Comparison of ENCODE assay signal across 2 cellular contexts in the genomic region with DNA sequence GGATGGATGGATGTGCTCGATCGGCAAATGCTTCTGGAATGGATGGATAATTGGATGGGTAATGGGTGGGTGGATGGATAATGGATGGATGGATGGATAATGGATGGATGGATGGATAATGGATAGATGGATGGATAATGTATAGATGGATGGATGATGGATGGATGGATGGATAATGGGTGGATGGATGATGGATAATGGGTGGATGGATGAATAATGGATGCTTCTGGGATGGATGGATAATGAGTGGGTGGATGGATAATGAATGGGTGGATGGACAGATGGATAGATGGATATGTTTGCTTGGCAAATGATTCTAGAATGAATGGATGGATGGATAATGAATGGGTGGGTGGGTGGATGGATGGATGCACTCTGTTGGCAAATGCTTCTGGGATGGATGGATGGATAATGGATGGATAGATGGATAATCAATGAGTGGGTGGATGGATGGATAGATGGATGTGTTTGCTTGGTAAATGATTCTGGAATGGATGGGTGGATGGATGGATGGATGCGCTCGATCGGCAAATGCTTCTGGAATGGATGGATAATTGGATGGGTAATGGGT.
A peak's percentile ranks its signal among the peaks of the same experiment; 100 is the strongest.
TF ChIP-seq lines count a peak whose summit lies in the region.

No MANE protein-coding gene starts in this region.

TF ChIP-seq in HEK293, 187 proteins besides CTCF, POLR2A, EP300 and RAD21 (continues in another document):
- TF ChIP-seq, protein P1, sequence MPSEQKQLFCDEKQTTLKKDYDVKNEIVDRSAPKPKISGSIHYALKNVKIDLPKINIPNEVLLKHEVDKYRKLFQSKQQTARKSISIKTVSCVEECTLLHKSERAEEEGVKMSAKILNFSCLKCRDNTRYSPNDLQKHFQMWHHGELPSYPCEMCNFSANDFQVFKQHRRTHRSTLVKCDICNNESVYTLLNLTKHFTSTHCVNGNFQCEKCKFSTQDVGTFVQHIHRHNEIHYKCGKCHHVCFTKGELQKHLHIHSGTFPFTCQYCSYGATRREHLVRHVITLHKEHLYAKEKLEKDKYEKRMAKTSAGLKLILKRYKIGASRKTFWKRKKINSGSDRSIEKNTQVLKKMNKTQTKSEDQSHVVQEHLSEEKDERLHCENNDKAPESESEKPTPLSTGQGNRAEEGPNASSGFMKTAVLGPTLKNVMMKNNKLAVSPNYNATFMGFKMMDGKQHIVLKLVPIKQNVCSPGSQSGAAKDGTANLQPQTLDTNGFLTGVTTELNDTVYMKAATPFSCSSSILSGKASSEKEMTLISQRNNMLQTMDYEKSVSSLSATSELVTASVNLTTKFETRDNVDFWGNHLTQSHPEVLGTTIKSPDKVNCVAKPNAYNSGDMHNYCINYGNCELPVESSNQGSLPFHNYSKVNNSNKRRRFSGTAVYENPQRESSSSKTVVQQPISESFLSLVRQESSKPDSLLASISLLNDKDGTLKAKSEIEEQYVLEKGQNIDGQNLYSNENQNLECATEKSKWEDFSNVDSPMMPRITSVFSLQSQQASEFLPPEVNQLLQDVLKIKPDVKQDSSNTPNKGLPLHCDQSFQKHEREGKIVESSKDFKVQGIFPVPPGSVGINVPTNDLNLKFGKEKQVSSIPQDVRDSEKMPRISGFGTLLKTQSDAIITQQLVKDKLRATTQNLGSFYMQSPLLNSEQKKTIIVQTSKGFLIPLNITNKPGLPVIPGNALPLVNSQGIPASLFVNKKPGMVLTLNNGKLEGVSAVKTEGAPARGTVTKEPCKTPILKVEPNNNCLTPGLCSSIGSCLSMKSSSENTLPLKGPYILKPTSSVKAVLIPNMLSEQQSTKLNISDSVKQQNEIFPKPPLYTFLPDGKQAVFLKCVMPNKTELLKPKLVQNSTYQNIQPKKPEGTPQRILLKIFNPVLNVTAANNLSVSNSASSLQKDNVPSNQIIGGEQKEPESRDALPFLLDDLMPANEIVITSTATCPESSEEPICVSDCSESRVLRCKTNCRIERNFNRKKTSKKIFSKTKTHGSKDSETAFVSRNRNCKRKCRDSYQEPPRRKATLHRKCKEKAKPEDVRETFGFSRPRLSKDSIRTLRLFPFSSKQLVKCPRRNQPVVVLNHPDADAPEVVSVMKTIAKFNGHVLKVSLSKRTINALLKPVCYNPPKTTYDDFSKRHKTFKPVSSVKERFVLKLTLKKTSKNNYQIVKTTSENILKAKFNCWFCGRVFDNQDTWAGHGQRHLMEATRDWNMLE (tag by site-specific recombination; conservative IDR thresholded peaks at IDR 0.05; ENCODE audit: low read depth), result no peak
- TF ChIP-seq ZFP37 (tag by site-specific recombination; IDR thresholded peaks at IDR 0.05) (no peak), KLF16 (tag by site-specific recombination; IDR thresholded peaks at IDR 0.05) (no peak), ZNF785 (tag by site-specific recombination; IDR thresholded peaks at IDR 0.05) (no peak), GFI1B (tag by site-specific recombination; IDR thresholded peaks at IDR 0.05) (no peak), ZNF133 (tag by site-specific recombination; IDR thresholded peaks at IDR 0.05) (no peak), ZNF341 (tag by site-specific recombination; IDR thresholded peaks at IDR 0.05; ENCODE audit: low read depth) (no peak), PRDM1 (tag by site-specific recombination; IDR thresholded peaks at IDR 0.05) (no peak), SP3 (tag by site-specific recombination; IDR thresholded peaks at IDR 0.05) (no peak), ZNF324 (tag by site-specific recombination; IDR thresholded peaks at IDR 0.05) (no peak), ZNF155 (tag by site-specific recombination; IDR thresholded peaks at IDR 0.05) (no peak), ZNF707 (tag by site-specific recombination; IDR thresholded peaks at IDR 0.05) (0 out of 2 replicates have a peak, but pooled peaks have one; percentile 4), GLIS1 (tag by site-specific recombination; IDR thresholded peaks at IDR 0.05) (no peak)
- TF ChIP-seq, protein P2, sequence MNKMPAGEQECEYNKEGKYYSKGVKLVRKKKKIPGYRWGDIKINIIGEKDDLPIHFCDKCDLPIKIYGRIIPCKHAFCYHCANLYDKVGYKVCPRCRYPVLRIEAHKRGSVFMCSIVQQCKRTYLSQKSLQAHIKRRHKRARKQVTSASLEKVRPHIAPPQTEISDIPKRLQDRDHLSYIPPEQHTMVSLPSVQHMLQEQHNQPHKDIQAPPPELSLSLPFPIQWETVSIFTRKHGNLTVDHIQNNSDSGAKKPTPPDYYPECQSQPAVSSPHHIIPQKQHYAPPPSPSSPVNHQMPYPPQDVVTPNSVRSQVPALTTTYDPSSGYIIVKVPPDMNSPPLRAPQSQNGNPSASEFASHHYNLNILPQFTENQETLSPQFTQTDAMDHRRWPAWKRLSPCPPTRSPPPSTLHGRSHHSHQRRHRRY (tag by site-specific recombination; IDR thresholded peaks at IDR 0.05), result no peak
- TF ChIP-seq, protein P3, sequence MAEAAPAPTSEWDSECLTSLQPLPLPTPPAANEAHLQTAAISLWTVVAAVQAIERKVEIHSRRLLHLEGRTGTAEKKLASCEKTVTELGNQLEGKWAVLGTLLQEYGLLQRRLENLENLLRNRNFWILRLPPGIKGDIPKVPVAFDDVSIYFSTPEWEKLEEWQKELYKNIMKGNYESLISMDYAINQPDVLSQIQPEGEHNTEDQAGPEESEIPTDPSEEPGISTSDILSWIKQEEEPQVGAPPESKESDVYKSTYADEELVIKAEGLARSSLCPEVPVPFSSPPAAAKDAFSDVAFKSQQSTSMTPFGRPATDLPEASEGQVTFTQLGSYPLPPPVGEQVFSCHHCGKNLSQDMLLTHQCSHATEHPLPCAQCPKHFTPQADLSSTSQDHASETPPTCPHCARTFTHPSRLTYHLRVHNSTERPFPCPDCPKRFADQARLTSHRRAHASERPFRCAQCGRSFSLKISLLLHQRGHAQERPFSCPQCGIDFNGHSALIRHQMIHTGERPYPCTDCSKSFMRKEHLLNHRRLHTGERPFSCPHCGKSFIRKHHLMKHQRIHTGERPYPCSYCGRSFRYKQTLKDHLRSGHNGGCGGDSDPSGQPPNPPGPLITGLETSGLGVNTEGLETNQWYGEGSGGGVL (tag by site-specific recombination; IDR thresholded peaks at IDR 0.05), result no peak; the same call in 1 of the 2 replicates
- TF ChIP-seq, protein P4, sequence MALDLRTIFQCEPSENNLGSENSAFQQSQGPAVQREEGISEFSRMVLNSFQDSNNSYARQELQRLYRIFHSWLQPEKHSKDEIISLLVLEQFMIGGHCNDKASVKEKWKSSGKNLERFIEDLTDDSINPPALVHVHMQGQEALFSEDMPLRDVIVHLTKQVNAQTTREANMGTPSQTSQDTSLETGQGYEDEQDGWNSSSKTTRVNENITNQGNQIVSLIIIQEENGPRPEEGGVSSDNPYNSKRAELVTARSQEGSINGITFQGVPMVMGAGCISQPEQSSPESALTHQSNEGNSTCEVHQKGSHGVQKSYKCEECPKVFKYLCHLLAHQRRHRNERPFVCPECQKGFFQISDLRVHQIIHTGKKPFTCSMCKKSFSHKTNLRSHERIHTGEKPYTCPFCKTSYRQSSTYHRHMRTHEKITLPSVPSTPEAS (tag by site-specific recombination; IDR thresholded peaks at IDR 0.05), result no peak

TF ChIP-seq in H1, 55 proteins besides CTCF, POLR2A, EP300 and RAD21:
- TF ChIP-seq BACH1 (IDR thresholded peaks at IDR 0.05; ENCODE audit: low read length), result no peak
- TF ChIP-seq BCL11A (IDR thresholded peaks at IDR 0.05; ENCODE audit: low read depth in 2 of 2, low read length in 2 of 2), result no peak
- TF ChIP-seq PHF8 (conservative IDR thresholded peaks at IDR 0.05; ENCODE audit: low read depth, low read length), result no peak
- TF ChIP-seq KDM4A (IDR thresholded peaks at IDR 0.05; ENCODE audit: low read depth, low read length, severe bottlenecking), result no peak
- TF ChIP-seq EZH2 (IDR thresholded peaks at IDR 0.05; ENCODE audit: low read depth, low read length, severe bottlenecking), result no peak
- TF ChIP-seq CBX5 (IDR thresholded peaks at IDR 0.05; ENCODE audit: low read depth, low read length), result no peak
- TF ChIP-seq SP4 (IDR thresholded peaks at IDR 0.05; ENCODE audit: low read length), result no peak
- TF ChIP-seq GTF2F1 (IDR thresholded peaks at IDR 0.05; ENCODE audit: borderline replicate concordance, low read depth, low read length), result no peak
